8 cellular contexts compared by ENCODE assay signal in genomic region chr7:128697301-128697905, GRCh38. TPM values are rescaled to one million over a fixed set of nuclear protein-coding genes. Genes with fewer than 3 reads are reported as not detected.
A peak's percentile ranks its signal among the peaks of the same experiment; 100 is the strongest.
DNase-seq lines count a peak whose midpoint lies in the region; ATAC-seq and TF ChIP-seq lines count a peak whose summit lies in the region.

No MANE protein-coding gene starts in this region.

- in situ Hi-C loops in astrocyte of the cerebellum (cut with HindIII; ENCODE audit: low sequenced_read_pairs) = no loop called here

- DNase-seq in RPMI8226 (peak; percentile 49), astrocyte of the cerebellum (ENCODE audit: low read depth) (peak; percentile 8), iPS-NIHi11 (ENCODE audit: low spot score) (peak; percentile 72), uterus (no peak), DMS153 treated with DMSO at 0.1 percent for 48 hours (lab: John Stamatoyannopoulos, UW; ENCODE audit: unreplicated experiment) (no peak), NCI-H345 treated with DMSO at 0.1 percent for 48 hours (lab: John Stamatoyannopoulos, UW; ENCODE audit: unreplicated experiment) (no peak)
- DNase-seq in stimulated activated CD4-positive, alpha-beta T cell treated with anti-CD3 and anti-CD28 coated beads, Interleukin-2, amount 100 ng/mL, for 24 hours = peak; percentile 52 to 74

- H3K27me3 ChIP-seq in uterus = peaks cover 6 to 20% of the 10 kb centered on the region in 2 donors

- H3K36me3 ChIP-seq in uterus = no peaks in the 10 kb centered on the region

- H3K4me3 ChIP-seq in astrocyte of the cerebellum (ENCODE audit: low read depth, low read length) (peak overlapping the region; percentile 51), uterus (peak overlapping the region in 1 of 2 donors; percentile 4)

- intact Hi-C loops in uterus (cut with DNase I; ENCODE audit: low total_unique reads) = no loop called here

- TF ChIP-seq CTCF in astrocyte of the cerebellum (IDR thresholded peaks at IDR 0.05; ENCODE audit: low read depth, low read length, missing control alignments) = peak; percentile 53
- TF ChIP-seq CTCF in uterus (IDR thresholded peaks at IDR 0.05) = no peak

- H3K4me1 ChIP-seq in uterus = no peaks in the 10 kb centered on the region

- no peaks in the 10 kb centered on the region for H3K9me3 ChIP-seq in uterus

- TF ChIP-seq POLR2A in uterus (IDR thresholded peaks at IDR 0.05) = no peak

- peak; percentile 68 for ATAC-seq in GM18868 (IDR thresholded peaks at IDR 0.05; ENCODE audit: unreplicated experiment)

- no peak overlapping the region for H3K27ac ChIP-seq in uterus

RNA-seq across cellular contexts. Expression of gene GARIN1A, which starts 25.3 kb away (rescaled TPM):
- total RNA-seq in uterus = 1 to 10 TPM in 1 of 4 donors, under 1 TPM in 1, not detected in 2; 0.35 to 6.6 TPM

RNA-seq across cellular contexts. Expression of gene CALU, which starts 41.8 kb away (rescaled TPM):
- 100 to 1,000 TPM in 3 of 4 donors, 10 to 100 TPM in 1; 83.0 to 334 (median 108) TPM for total RNA-seq in uterus

Comparison
In these comparisons a context has a peak if more than half of its experiments do, and no peak if none do; other contexts are left out.
1. DNase-seq: peak in RPMI8226 (single experiment), astrocyte of the cerebellum (single experiment), iPS-NIHi11 (single experiment) and stimulated activated CD4-positive, alpha-beta T cell treated with anti-CD3 and anti-CD28 coated beads, Interleukin-2, amount 100 ng/mL, for 24 hours (2 of 2); none in uterus (0 of 2), DMS153 treated with DMSO at 0.1 percent for 48 hours (single experiment) and NCI-H345 treated with DMSO at 0.1 percent for 48 hours (single experiment).